34 cellular contexts compared by ENCODE assay signal in genomic region chr16:4787068-4787467, GRCh38. TPM values are rescaled to one million over a fixed set of nuclear protein-coding genes. Genes with fewer than 3 reads are reported as not detected.
"Had no signal": no experiment of that assay in that cellular context is flagged by ENCODE, and none has a peak within 500 bp of the region (broad histone marks: within the 10 kb centered on the region; RNA-seq: fewer than 3 reads in every experiment).

No MANE protein-coding gene starts in this region.

- H3K27ac ChIP-seq: pancreas, prostate gland, sigmoid colon, thoracic aorta, upper lobe of left lung, vagina, VCaP had no signal

- H3K27me3 ChIP-seq: pancreas, sigmoid colon, upper lobe of left lung, vagina had no signal

- DNase-seq: activated CD4-positive, alpha-beta memory T cell treated with anti-CD3 and anti-CD28 coated beads for 36 hours; activated CD4-positive, alpha-beta T cell treated with anti-CD3 and anti-CD28 coated beads, Interleukin-2, amount 10 ng/mL, durations not matched to agents 24 days and 14 days; activated CD4-positive, CD25-positive, alpha-beta regulatory T cell treated with anti-CD3 and anti-CD28 coated beads, Interleukin-2, amount 50 U/mL, for 72 hours; activated CD8-positive, alpha-beta memory T cell treated with anti-CD3 and anti-CD28 coated beads, Interleukin-2, amount 50 U/mL, for 4 hours; activated gamma-delta T cell; activated naive CD4-positive, alpha-beta T cell treated with anti-CD3 and anti-CD28 coated beads, Interleukin-2, amount 10 ng/mL, durations not matched to agents 7 days and 5 days; activated T-cell treated with anti-CD3 and anti-CD28 coated beads, Interleukin-2, amount 50 U/mL, for 1 hour; amniotic stem cell; central memory CD4-positive, alpha-beta T cell; foreskin fibroblast; hippocampal formation; left cardiac atrium; left ventricle myocardium superior; nucleus accumbens; retina; sigmoid colon; small intestine; stimulated activated CD4-positive, alpha-beta T cell treated with anti-CD3 and anti-CD28 coated beads, Interleukin-4, amount 100 ng/mL, for 24 hours; T-helper 9 cell; upper lobe of left lung had no signal

- H3K9me3 ChIP-seq: pancreas, prostate gland, sigmoid colon, thoracic aorta, upper lobe of left lung, vagina had no signal

- ATAC-seq: left cardiac atrium, left ventricle myocardium superior, pancreas had no signal

- FAIRE-seq: endothelial cell of umbilical vein, keratinocyte, pancreas, small intestine, TTC549 had no signal

- H3K36me3 ChIP-seq: pancreas, prostate gland, sigmoid colon, thoracic aorta, upper lobe of left lung, vagina had no signal

- H3K4me3 ChIP-seq: pancreas, prostate gland, sigmoid colon, thoracic aorta, upper lobe of left lung, vagina had no signal

- H3K4me1 ChIP-seq: prostate gland, sigmoid colon, upper lobe of left lung, vagina had no signal

RNA-seq across cellular contexts. Expression of gene SEPTIN12, which starts 1.1 kb away (rescaled TPM):
- total RNA-seq: activated CD4-positive, alpha-beta memory T cell treated with anti-CD3 and anti-CD28 coated beads for 36 hours; activated CD4-positive, alpha-beta T cell treated with anti-CD3 and anti-CD28 coated beads, Interleukin-2, amount 10 ng/mL, durations not matched to agents 24 days and 14 days; activated CD8-positive, alpha-beta memory T cell treated with anti-CD3 and anti-CD28 coated beads for 36 hours; activated T-helper 1 cell treated with anti-CD3 and anti-CD28 coated beads, Interleukin-12 subunit alpha, Interleukin-12 subunit beta, Interleukin-2, Interleukin-4 antibody, amounts not matched to agents 30 ng/mL and 10 ng/mL and 1 ng/mL, durations not matched to agents 14 hours and 24 hours and 36 hours; endothelial cell of umbilical vein; left cardiac atrium; left ventricle myocardium superior; lung microvascular endothelial cell; mucosa of gallbladder; pancreas; sigmoid colon; subcutaneous adipose tissue; thoracic aorta; upper lobe of left lung; vagina had no signal
- polyA plus RNA-seq: endothelial cell of umbilical vein, keratinocyte, small intestine had no signal

RNA-seq across cellular contexts. Expression of gene SMIM22, which starts 8.1 kb away (rescaled TPM):
- total RNA-seq: activated CD4-positive, alpha-beta memory T cell treated with anti-CD3 and anti-CD28 coated beads for 36 hours; activated CD4-positive, alpha-beta T cell treated with anti-CD3 and anti-CD28 coated beads, Interleukin-2, amount 10 ng/mL, durations not matched to agents 24 days and 14 days; activated CD8-positive, alpha-beta memory T cell treated with anti-CD3 and anti-CD28 coated beads for 36 hours; activated T-helper 1 cell treated with anti-CD3 and anti-CD28 coated beads, Interleukin-12 subunit alpha, Interleukin-12 subunit beta, Interleukin-2, Interleukin-4 antibody, amounts not matched to agents 30 ng/mL and 10 ng/mL and 1 ng/mL, durations not matched to agents 14 hours and 24 hours and 36 hours; endothelial cell of umbilical vein; left cardiac atrium; left ventricle myocardium superior; lung microvascular endothelial cell; sigmoid colon; subcutaneous adipose tissue; thoracic aorta; vagina had no signal
- polyA plus RNA-seq: endothelial cell of umbilical vein, neural cell had no signal

RNA-seq across cellular contexts. Expression of gene DNAAF8, which starts 52.7 kb away (rescaled TPM):
- total RNA-seq: activated CD4-positive, alpha-beta T cell treated with anti-CD3 and anti-CD28 coated beads, Interleukin-2, amount 10 ng/mL, durations not matched to agents 24 days and 14 days; activated T-helper 1 cell treated with anti-CD3 and anti-CD28 coated beads, Interleukin-12 subunit alpha, Interleukin-12 subunit beta, Interleukin-2, Interleukin-4 antibody, amounts not matched to agents 30 ng/mL and 10 ng/mL and 1 ng/mL, durations not matched to agents 14 hours and 24 hours and 36 hours; thoracic aorta; vagina had no signal
